Comparison of ENCODE assay signal across 8 cellular contexts in genomic region chr18:45974088-45974536, GRCh38. TPM values are rescaled to one million over a fixed set of nuclear protein-coding genes. Genes with fewer than 3 reads are reported as not detected.
DNase-seq lines count a peak whose midpoint lies in the region; TF ChIP-seq lines count a peak whose summit lies in the region.

No MANE protein-coding gene starts in this region.

- 18% methylated on average over 5 of the region's 5 CpGs for WGBS in liver

- peak; percentile 95 to 97 for TF ChIP-seq RAD21 in liver (IDR thresholded peaks at IDR 0.05)

- intact Hi-C loops in CD4-positive, alpha-beta memory T cell (cut with micrococcal nuclease), result loop anchor here (1.0 to 5.0 kb wide), 6 partner anchors 37 to 353 kb away; no protein-coding TSS in a partner anchor

- no peaks in the 10 kb centered on the region for H3K36me3 Mint-ChIP-seq in CD4-positive, alpha-beta memory T cell

- H3K27ac Mint-ChIP-seq in CD4-positive, alpha-beta memory T cell, result no peak overlapping the region

- peak overlapping the region in 3 of 8 donors; percentile 0 to 34 (median 1) for H3K4me3 Mint-ChIP-seq in CD4-positive, alpha-beta memory T cell

- no peak overlapping the region for H3K4me3 ChIP-seq in CD4-positive, alpha-beta memory T cell (ENCODE audit: low read length in 2 of 2)
- H3K4me3 ChIP-seq in HEK293 (ENCODE audit: low read depth, low read length), result no peak overlapping the region
- H3K4me3 ChIP-seq in coronary artery, result peak overlapping the region; percentile 42
- H3K4me3 ChIP-seq in liver (ENCODE audit: low read depth in 1 of 3, low read length in 3 of 3), result no peak overlapping the region

- no peaks in the 10 kb centered on the region for H3K27me3 ChIP-seq in CD4-positive, alpha-beta memory T cell (ENCODE audit: insufficient read depth, low read length)
- no peaks in the 10 kb centered on the region for H3K27me3 ChIP-seq in liver (ENCODE audit: control insufficient read depth in 4 of 4, insufficient read depth in 4 of 4, low read length in 3 of 4)

- H3K9ac ChIP-seq in liver (ENCODE audit: low read depth in 1 of 2, low read length in 2 of 2), result no peak overlapping the region

- peaks cover 8% of the 10 kb centered on the region for H3K4me1 ChIP-seq in CD4-positive, alpha-beta memory T cell (ENCODE audit: insufficient read depth, low read length)
- H3K4me1 ChIP-seq in HEK293 (ENCODE audit: control insufficient read depth, insufficient read depth, low read length) (no peaks in the 10 kb centered on the region), liver (ENCODE audit: control insufficient read depth in 4 of 4, insufficient read depth in 4 of 4, low read length in 3 of 4) (no peaks in the 10 kb centered on the region)

- POLR2A ChIA-PET in CD4-positive, alpha-beta memory T cell (lab: Charles Lee; ENCODE audit: partially characterized antibody), result interaction anchor here (0.5 to 1.6 kb wide), 5 partner anchors 12 to 353 kb away, joined by 3 to 8 read pairs (median 4); no protein-coding TSS in a partner anchor
- POLR2A ChIA-PET in HEK293 (lab: Yijun Ruan, JAX), result no interaction called here

- no peak overlapping the region for H3K27ac ChIP-seq in CD4-positive, alpha-beta memory T cell (ENCODE audit: low read depth, low read length)
- H3K27ac ChIP-seq in HEK293 (ENCODE audit: extremely low read depth, low read depth, low read length), result no peak overlapping the region
- no peak overlapping the region for H3K27ac ChIP-seq in coronary artery
- no peak overlapping the region for H3K27ac ChIP-seq in liver (ENCODE audit: low read depth in 1 of 2, low read length in 2 of 2)

- H3K36me3 ChIP-seq in CD4-positive, alpha-beta memory T cell (ENCODE audit: insufficient read depth, low read length), result no peaks in the 10 kb centered on the region
- no peaks in the 10 kb centered on the region; a peak in 1 of 3 replicates for H3K36me3 ChIP-seq in HEK293 (ENCODE audit: control insufficient read depth in 2 of 2, insufficient read depth in 1 of 2, low read length in 2 of 2)
- no peaks in the 10 kb centered on the region for H3K36me3 ChIP-seq in liver (ENCODE audit: control insufficient read depth in 4 of 4, insufficient read depth in 3 of 4, low read depth in 1 of 4, low read length in 3 of 4)

- no peaks in the 10 kb centered on the region for H3K9me3 ChIP-seq in CD4-positive, alpha-beta memory T cell (ENCODE audit: control insufficient read depth in 1 of 2, low read length in 2 of 2)
- H3K9me3 ChIP-seq in HEK293 (ENCODE audit: control insufficient read depth, insufficient read depth, low read depth, low read length) (no peaks in the 10 kb centered on the region), liver (ENCODE audit: control insufficient read depth in 4 of 4, low read length in 3 of 4) (no peaks in the 10 kb centered on the region)

- H3K27me3 Mint-ChIP-seq in CD4-positive, alpha-beta memory T cell, result no peaks in the 10 kb centered on the region

- CTCF ChIA-PET in CD4-positive, alpha-beta memory T cell (lab: Charles Lee; ENCODE audit: partially characterized antibody), result interaction anchor here (0.6 to 4.7 kb wide), 22 partner anchors 8 to 348 kb away, joined by 3 to 47 read pairs (median 4); partner anchors contain the start of gene PSTPIP2
- CTCF ChIA-PET in HEK293 (lab: Yijun Ruan, JAX), result interaction anchor here (0.6 to 3.9 kb wide), 38 partner anchors 11 to 876 kb away, joined by 3 to 30 read pairs (median 4); partner anchors contain the start of gene SLC14A1

- TF ChIP-seq CTCF in HEK293 (tag by site-specific recombination; IDR thresholded peaks at IDR 0.05) (peak; percentile 62), coronary artery (IDR thresholded peaks at IDR 0.05) (peak; percentile 38), liver (IDR thresholded peaks at IDR 0.05; ENCODE audit: low read depth, low read length, missing input control) (peak; percentile 85)

- H3K9me3 Mint-ChIP-seq in CD4-positive, alpha-beta memory T cell, result no peaks in the 10 kb centered on the region

- DNase-seq in CD4-positive, alpha-beta memory T cell, result peak; percentile 60 to 80 (median 66)
- DNase-seq in NCI-H510A (lab: John Stamatoyannopoulos, UW) (peak; percentile 24), coronary artery (ENCODE audit: low spot score) (no peak), ureter (ENCODE audit: low spot score) (no peak)
- DNase-seq in activated CD4-positive, alpha-beta T cell treated with anti-CD3 and anti-CD28 coated beads for 1 hour, result peak; percentile 47
- peak in 2 of 3 experiments; percentile 42 to 49 for DNase-seq in stimulated activated CD4-positive, alpha-beta T cell treated with anti-CD3 and anti-CD28 coated beads, TNF-alpha, amount 100 ng/mL, for 4 hours (ENCODE audit: low read depth in 3 of 3)

- H3K4me1 Mint-ChIP-seq in CD4-positive, alpha-beta memory T cell, result peaks cover 8 to 18% (median 10%) of the 10 kb centered on the region in 4 donors

TF ChIP-seq in HEK293, 187 proteins besides CTCF, POLR2A, EP300 and RAD21 (continues in another document):
- no peak for TF ChIP-seq ZNF664 (tag by site-specific recombination; IDR thresholded peaks at IDR 0.05)
- no peak for TF ChIP-seq ZNF610 (tag by site-specific recombination; IDR thresholded peaks at IDR 0.05; ENCODE audit: borderline replicate concordance)
- TF ChIP-seq ZNF692 (tag by site-specific recombination; IDR thresholded peaks at IDR 0.05), result no peak
- TF ChIP-seq HOXC10 (CRISPR knock-in tag; IDR thresholded peaks at IDR 0.05), result no peak
- no peak for TF ChIP-seq ZNF585B (tag by site-specific recombination; IDR thresholded peaks at IDR 0.05)
- TF ChIP-seq ZBTB1 (tag by site-specific recombination; IDR thresholded peaks at IDR 0.05), result no peak
- TF ChIP-seq KLF8 (tag by site-specific recombination; IDR thresholded peaks at IDR 0.05), result no peak
- no peak for TF ChIP-seq HOXA7 (CRISPR knock-in tag; IDR thresholded peaks at IDR 0.05; ENCODE audit: borderline replicate concordance)
- no peak for TF ChIP-seq ZNF366 (tag by site-specific recombination; conservative IDR thresholded peaks at IDR 0.05)
- no peak for TF ChIP-seq ZNF555 (tag by site-specific recombination; conservative IDR thresholded peaks at IDR 0.05)
- no peak for TF ChIP-seq PBX3 (CRISPR knock-in tag; IDR thresholded peaks at IDR 0.05)

TF ChIP-seq in liver, 16 proteins besides CTCF, POLR2A, EP300 and RAD21:
- no peak for TF ChIP-seq SP1 (IDR thresholded peaks at IDR 0.05)
- TF ChIP-seq REST (IDR thresholded peaks at IDR 0.05), result no peak
- peak; percentile 11 to 35 for TF ChIP-seq HNF4A (conservative IDR thresholded peaks at IDR 0.05)
- TF ChIP-seq NR2F2 (IDR thresholded peaks at IDR 0.05), result peak; percentile 69
- TF ChIP-seq FOXA2 (IDR thresholded peaks at IDR 0.05), result no peak
- no peak for TF ChIP-seq GABPA (IDR thresholded peaks at IDR 0.05 in 1 of 2, conservative IDR thresholded peaks at IDR 0.05 in 1 of 2)
- peak; percentile 52 to 70 for TF ChIP-seq RXRA (IDR thresholded peaks at IDR 0.05)
- TF ChIP-seq MAX (IDR thresholded peaks at IDR 0.05), result no peak
- TF ChIP-seq JUND (IDR thresholded peaks at IDR 0.05), result peak in 1 of 2 donors; percentile 10
TF ChIP-seq in liver: peak in this region for 4.

RNA-seq across cellular contexts. Expression of gene EPG5, which starts 7.0 kb away (rescaled TPM):
- 10 to 100 TPM; 64.3 to 69.0 TPM for total RNA-seq in CD4-positive, alpha-beta memory T cell
- polyA plus RNA-seq in CD4-positive, alpha-beta memory T cell, result 1 to 10 TPM; 4.1 to 5.7 TPM
- 10 to 100 TPM; 18.6 to 20.3 TPM for total RNA-seq in liver
- polyA plus RNA-seq in liver, result 1 to 10 TPM; 3.2 to 3.6 TPM
- total RNA-seq in ureter, result 35.8 TPM

Comparison
In these comparisons a context has a peak if more than half of its experiments do, and no peak if none do; other contexts are left out.
1. DNase-seq: peak in CD4-positive, alpha-beta memory T cell (5 of 5), NCI-H510A (single experiment), activated CD4-positive, alpha-beta T cell treated with anti-CD3 and anti-CD28 coated beads for 1 hour (single experiment) and stimulated activated CD4-positive, alpha-beta T cell treated with anti-CD3 and anti-CD28 coated beads, TNF-alpha, amount 100 ng/mL, for 4 hours (2 of 3); none in coronary artery (single experiment) and ureter (single experiment).
2. Peak in every context shown above with its lines, with median percentiles within 50 percentile points of each other: CTCF ChIP-seq.